ENCODE assay signal across 1 cellular context in the genomic region with DNA sequence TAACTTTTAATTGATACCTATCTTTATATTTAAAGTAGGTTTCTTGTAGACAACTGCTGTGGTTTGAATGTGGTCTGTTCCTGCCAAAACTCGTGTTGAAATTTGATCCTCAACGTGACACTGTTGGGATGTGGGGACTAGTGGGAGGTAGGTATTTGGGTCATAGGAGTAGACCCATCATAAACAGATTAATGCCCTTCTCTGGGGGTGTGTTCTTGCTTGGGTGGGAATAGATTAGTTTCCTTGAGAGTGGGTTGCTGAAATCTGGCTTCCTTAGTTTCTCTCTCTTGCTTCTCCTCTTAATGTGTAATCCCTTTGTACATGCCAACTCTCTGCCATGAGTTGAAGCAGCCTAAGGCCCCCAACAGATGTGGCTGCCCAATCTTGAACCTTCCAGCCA.
TF ChIP-seq lines count a peak whose summit lies in the region.

No MANE protein-coding gene starts in this region.

TF ChIP-seq in HEK293, 187 proteins besides CTCF, POLR2A, EP300 and RAD21 (continued from another document):
- TF ChIP-seq EGR2 (tag by site-specific recombination; IDR thresholded peaks at IDR 0.05; ENCODE audit: low read depth) (peak; percentile 87), ZNF629 (tag by site-specific recombination; IDR thresholded peaks at IDR 0.05) (no peak), HOXC10 (CRISPR knock-in tag; IDR thresholded peaks at IDR 0.05) (no peak), ZNF404 (tag by site-specific recombination; IDR thresholded peaks at IDR 0.05) (no peak)
